ENCODE assay signal across 8 cellular contexts in genomic region chr1:150560576-150560975, GRCh38. TPM values are rescaled to one million over a fixed set of nuclear protein-coding genes. Genes with fewer than 3 reads are reported as not detected.
DNase-seq lines count a peak whose midpoint lies in the region; ATAC-seq and TF ChIP-seq lines count a peak whose summit lies in the region.

No MANE protein-coding gene starts in this region.

- no peak overlapping the region for H2BK5ac ChIP-seq in mesendoderm (ENCODE audit: low read length)

- intact Hi-C loops in Right ventricle myocardium inferior (cut with DNase I) (loop anchor here (1.0 to 10.0 kb wide), 6 partner anchors 52 to 446 kb away; partner anchors contain the start of genes ENSA, GOLPH3L and MINDY1), MCF 10A (cut with micrococcal nuclease) (loop anchor here (1.0 to 5.0 kb wide), 9 partner anchors 44 to 502 kb away; partner anchors contain the start of genes CA14, GOLPH3L, MINDY1 and MLLT11)

- H3K36me3 Mint-ChIP-seq in MCF 10A (ENCODE audit: insufficient read depth, unreplicated experiment), result peaks cover 46% of the 10 kb centered on the region

- H3K23ac ChIP-seq in mesendoderm (ENCODE audit: low read length), result no peak overlapping the region

- peak overlapping the region; percentile 99 for H3K27ac Mint-ChIP-seq in MCF 10A (ENCODE audit: low read depth, unreplicated experiment)

- H3K4me1 Mint-ChIP-seq in MCF 10A (ENCODE audit: insufficient read depth, unreplicated experiment), result peaks cover 46% of the 10 kb centered on the region

- H4K5ac ChIP-seq in mesendoderm (ENCODE audit: low read length), result no peak overlapping the region

- H3K9ac ChIP-seq in mesendoderm (ENCODE audit: low read length), result peak overlapping the region; percentile 17

- no peak overlapping the region for H4K8ac ChIP-seq in mesendoderm (ENCODE audit: low read depth, low read length)

- H3K18ac ChIP-seq in mesendoderm (ENCODE audit: low read length), result no peak overlapping the region

- H3K27me3 ChIP-seq in cardiac muscle cell (no peaks in the 10 kb centered on the region), mesendoderm (ENCODE audit: insufficient read depth, low read length, poor library complexity) (no peaks in the 10 kb centered on the region), upper lobe of left lung (no peaks in the 10 kb centered on the region)

- no peak for TF ChIP-seq POLR2A in upper lobe of left lung (IDR thresholded peaks at IDR 0.05)

- H3K4me3 Mint-ChIP-seq in MCF 10A (ENCODE audit: unreplicated experiment), result peak overlapping the region; percentile 74

- ATAC-seq in Right ventricle myocardium inferior (no peak), upper lobe of left lung (ENCODE audit: low FRiP score in 2 of 2) (no peak), HG02642 (IDR thresholded peaks at IDR 0.05; ENCODE audit: poor library complexity, unreplicated experiment) (no peak)

- H3K36me3 ChIP-seq in cardiac muscle cell (no peaks in the 10 kb centered on the region), mesendoderm (ENCODE audit: control insufficient read depth, insufficient read depth, low read length) (no peaks in the 10 kb centered on the region), upper lobe of left lung (peaks cover 0 to 32% (median 13%) of the 10 kb centered on the region in 4 donors)

- H3K4me2 ChIP-seq in mesendoderm (ENCODE audit: low read length), result no peak overlapping the region

- TF ChIP-seq EP300 in upper lobe of left lung (IDR thresholded peaks at IDR 0.05), result no peak

- no peak for TF ChIP-seq CTCF in cardiac muscle cell (IDR thresholded peaks at IDR 0.05; ENCODE audit: low read depth, low read length)
- no peak for TF ChIP-seq CTCF in MCF 10A (IDR thresholded peaks at IDR 0.05; ENCODE audit: unreplicated experiment)
- TF ChIP-seq CTCF in upper lobe of left lung (IDR thresholded peaks at IDR 0.05), result no peak

- H3K56ac ChIP-seq in mesendoderm (ENCODE audit: low read length), result peak overlapping the region; percentile 27

- POLR2A ChIA-PET in MCF 10A (lab: Yijun Ruan, JAX), result interaction anchor here (0.6 to 27.7 kb wide), 40 partner anchors 2 to 495 kb away, joined by 3 to 1801 read pairs (median 4); partner anchors contain the start of genes ADAMTSL4, ANP32E, APH1A and ENSA

- peaks cover 31% of the 10 kb centered on the region for H3K4me1 ChIP-seq in cardiac muscle cell (ENCODE audit: low read depth)
- peaks cover 8% of the 10 kb centered on the region for H3K4me1 ChIP-seq in mesendoderm (ENCODE audit: control insufficient read depth, low read depth, low read length)
- peaks cover 66 to 70% (median 66%) of the 10 kb centered on the region in 4 donors for H3K4me1 ChIP-seq in upper lobe of left lung

- no peak overlapping the region for H2BK15ac ChIP-seq in mesendoderm (replicated peaks; ENCODE audit: low read depth)

- H3K27me3 Mint-ChIP-seq in MCF 10A (ENCODE audit: insufficient read depth, unreplicated experiment), result no peaks in the 10 kb centered on the region

- H3K79me1 ChIP-seq in mesendoderm (ENCODE audit: low read length), result peaks cover 3% of the 10 kb centered on the region

- no peak overlapping the region for H3K4ac ChIP-seq in mesendoderm (ENCODE audit: low read depth, low read length)

- H2BK120ac ChIP-seq in mesendoderm (ENCODE audit: low read depth, low read length), result no peak overlapping the region

- BruUV-seq in MCF 10A (replicated peaks; lab: Mats Ljungman, UMichigan), result no TSS peak

- peak overlapping the region; percentile 38 for H3K4me3 ChIP-seq in cardiac muscle cell
- no peak overlapping the region for H3K4me3 ChIP-seq in mesendoderm (ENCODE audit: low read length)
- H3K4me3 ChIP-seq in upper lobe of left lung, result peak overlapping the region; percentile 19 to 58 (median 50)

- no peaks in the 10 kb centered on the region for H3K9me3 ChIP-seq in cardiac muscle cell (ENCODE audit: low read depth)
- H3K9me3 ChIP-seq in upper lobe of left lung, result no peaks in the 10 kb centered on the region

- no peaks in the 10 kb centered on the region for H3K9me3 Mint-ChIP-seq in MCF 10A (ENCODE audit: unreplicated experiment)

- peaks cover 2% of the 10 kb centered on the region for H3K79me2 ChIP-seq in mesendoderm (ENCODE audit: control insufficient read depth, insufficient read depth, low read length)

- CTCF ChIA-PET in MCF 10A (lab: Yijun Ruan, JAX), result interaction anchor here (0.5 to 9.8 kb wide), 94 partner anchors 7 to 752 kb away, joined by 3 to 245 read pairs (median 5); partner anchors contain the start of genes ADAMTSL4, CDC42SE1, CTSK and ECM1

- DNase-seq in cardiac muscle cell (ENCODE audit: low read depth in 1 of 2, low spot score in 1 of 2) (no peak), Right ventricle myocardium inferior (ENCODE audit: missing footprints) (no peak), MCF 10A (ENCODE audit: unreplicated experiment) (no peak), mesendoderm (no peak), upper lobe of left lung (no peak), NCI-H774 (lab: John Stamatoyannopoulos, UW) (no peak), NCI-H1436 (lab: John Stamatoyannopoulos, UW) (no peak)

- H3K27ac ChIP-seq in cardiac muscle cell, result peak overlapping the region; percentile 99
- peak overlapping the region; percentile 92 for H3K27ac ChIP-seq in mesendoderm (ENCODE audit: low read depth, low read length)
- peak overlapping the region; percentile 98 to 100 (median 100) for H3K27ac ChIP-seq in upper lobe of left lung

- H2AK5ac ChIP-seq in mesendoderm (ENCODE audit: low read length), result no peak overlapping the region

- WGBS in mesendoderm (ENCODE audit: extremely low coverage, insufficient coverage, low lambda C conversion rate), result no CpG with 5 or more reads among the region's 4 CpGs
- WGBS in upper lobe of left lung, 2 donors, result 46 to 66% methylated on average over 2 to 4 of the region's 4 CpGs

RNA-seq across cellular contexts. Expression of gene ADAMTSL4, which starts 11.4 kb away (rescaled TPM):
- total RNA-seq in cardiac muscle cell (28.8 and 44.2 TPM in 2 replicates), Right ventricle myocardium inferior (80.3 TPM), MCF 10A (2022) (9.6 and 13.3 TPM in 2 replicates), upper lobe of left lung (100 to 1,000 TPM in 4 of 6 donors, 10 to 100 TPM in 2; 40.3 to 169 (median 139) TPM)
- 51.9 and 65.5 TPM in 2 replicates for polyA plus RNA-seq in cardiac muscle cell
- 1.8 TPM for polyA plus RNA-seq in mesendoderm (2013, experiment 1 of 2)
- 2.3 TPM for polyA plus RNA-seq in mesendoderm (2013, experiment 2 of 2)

RNA-seq across cellular contexts. Expression of gene MCL1, which starts 18.8 kb away (rescaled TPM):
- total RNA-seq in cardiac muscle cell, result 96.5 and 101 TPM in 2 replicates
- 61.2 and 65.2 TPM in 2 replicates for polyA plus RNA-seq in cardiac muscle cell
- total RNA-seq in Right ventricle myocardium inferior, result 99.7 TPM
- total RNA-seq in MCF 10A (2022), result 497 and 624 TPM in 2 replicates
- polyA plus RNA-seq in mesendoderm (2013, experiment 1 of 2), result 146 TPM
- 147 TPM for polyA plus RNA-seq in mesendoderm (2013, experiment 2 of 2)
- 100 to 1,000 TPM; 188 to 580 (median 425) TPM for total RNA-seq in upper lobe of left lung

RNA-seq across cellular contexts. Expression of gene FALEC, which starts 45.0 kb away (rescaled TPM):
- 3.9 TPM in 1 of 2 replicates, not detected in the other for total RNA-seq in cardiac muscle cell
- 4.7 and 6.2 TPM in 2 replicates for polyA plus RNA-seq in cardiac muscle cell
- not detected for total RNA-seq in Right ventricle myocardium inferior
- not detected in 2 replicates for total RNA-seq in MCF 10A (2022)
- polyA plus RNA-seq in mesendoderm (2013, experiment 1 of 2), result not detected
- 0.24 TPM for polyA plus RNA-seq in mesendoderm (2013, experiment 2 of 2)
- total RNA-seq in upper lobe of left lung, result 1 to 10 TPM in 1 of 6 donors, not detected in 5; 4.2 TPM

RNA-seq across cellular contexts. Expression of gene ECM1, which starts 52.7 kb away (rescaled TPM):
- total RNA-seq in cardiac muscle cell (0.78 and 1.9 TPM in 2 replicates), Right ventricle myocardium inferior (24.1 TPM), MCF 10A (2022) (1.7 and 3.2 TPM in 2 replicates), upper lobe of left lung (10 to 100 TPM in 3 of 6 donors, 1 to 10 TPM in 3; 2.2 to 21.1 (median 14.4) TPM)
- polyA plus RNA-seq in cardiac muscle cell, result 1.9 and 2.9 TPM in 2 replicates
- polyA plus RNA-seq in mesendoderm (2013, experiment 1 of 2), result 1.3 TPM
- 1.1 TPM for polyA plus RNA-seq in mesendoderm (2013, experiment 2 of 2)
